In the genomic region with DNA sequence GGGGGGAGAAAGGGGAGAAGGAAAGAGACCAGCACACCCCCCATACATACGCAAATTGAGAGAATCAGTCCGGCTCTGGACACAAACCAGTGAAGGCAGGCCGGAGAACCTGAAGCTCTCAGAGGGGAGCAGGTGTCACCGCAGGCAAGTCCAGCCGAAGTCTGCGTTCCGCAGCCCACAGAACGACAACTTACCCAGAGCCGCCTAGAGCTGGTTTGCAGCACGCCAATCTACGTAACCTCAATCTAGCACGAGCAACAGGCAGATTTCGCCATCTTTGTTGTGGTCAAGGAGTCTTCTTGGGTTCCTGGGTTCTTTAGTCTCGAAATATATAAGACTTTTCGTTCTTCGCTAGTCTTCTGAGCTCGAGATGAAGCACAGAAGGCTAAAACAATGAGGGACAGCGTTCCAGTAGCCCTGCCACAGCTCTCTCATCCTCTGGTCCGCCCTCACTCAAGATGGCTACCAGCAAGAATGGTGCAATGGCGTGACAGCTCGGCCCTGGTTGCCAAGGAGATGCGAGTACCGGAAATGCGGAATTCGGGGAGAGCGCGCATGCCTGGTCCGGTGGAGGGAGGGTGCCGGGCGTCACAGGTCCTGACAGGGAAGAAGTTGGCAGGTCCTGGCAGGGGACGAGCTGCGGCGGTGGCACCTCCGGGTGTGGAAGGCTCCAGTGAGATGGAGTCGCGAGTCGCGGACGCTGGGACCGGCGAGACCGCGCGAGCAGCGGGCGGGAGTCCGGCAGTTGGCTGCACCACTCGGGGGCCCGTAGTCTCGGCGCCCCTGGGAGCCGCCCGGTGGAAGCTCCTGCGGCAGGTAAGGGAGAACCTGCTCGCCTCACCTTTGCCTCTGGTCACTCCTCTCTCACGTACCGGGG, we compare ENCODE assay signal across 8 cellular contexts.
DNase-seq lines count a peak whose midpoint lies in the region; ATAC-seq, FAIRE-seq and TF ChIP-seq lines count a peak whose summit lies in the region.

TSS of gene CAMKMT (plus strand) at position 618 of the 877 bp plus-strand sequence.
TSS of gene PREPL (minus strand) at position 165 of the 877 bp plus-strand sequence. CDS start 15,152 bp downstream, outside the sequence.

- peak within 1 kb of the TSS; percentile 95 for H3K4me3 Mint-ChIP-seq in central memory CD8-positive, alpha-beta T cell

- H3K36me3 Mint-ChIP-seq in central memory CD8-positive, alpha-beta T cell (ENCODE audit: insufficient read depth) = peaks cover 18% of the 10 kb centered on the region

- DNase-seq in AG09319 (ENCODE audit: extremely low read depth, low read depth) (peak; percentile 97), NCI-H446 (lab: John Stamatoyannopoulos, UW) (peak; percentile 85 to 96)
- DNase-seq in activated CD4-positive, CD25-positive, alpha-beta regulatory T cell treated with anti-CD3 and anti-CD28 coated beads, Interleukin-2, amount 50 U/mL, for 16 hours (ENCODE audit: low read depth, low spot score) = peak; percentile 97
- DNase-seq in central memory CD8-positive, alpha-beta T cell (ENCODE audit: low spot score in 2 of 2) = peak; percentile 97
- DNase-seq in stimulated activated CD4-positive, alpha-beta T cell treated with anti-CD3 and anti-CD28 coated beads, Interleukin-12 subunit alpha, Interleukin-12 subunit beta, amount 100 ng/mL, for 4 hours = peak; percentile 98

- peak within 1 kb of the TSS; percentile 99 for H3K27ac Mint-ChIP-seq in central memory CD8-positive, alpha-beta T cell (ENCODE audit: low read depth)

- H3K9me3 Mint-ChIP-seq in central memory CD8-positive, alpha-beta T cell = no peaks in the 10 kb centered on the region

- ATAC-seq in GM19025 (IDR thresholded peaks at IDR 0.05; ENCODE audit: low read depth, unreplicated experiment) (peak; percentile 71), HG03342 (IDR thresholded peaks at IDR 0.05; ENCODE audit: unreplicated experiment) (peak; percentile 72)
- ATAC-seq in central memory CD8-positive, alpha-beta T cell (replicated peaks; ENCODE audit: extremely low read depth, poor library complexity, severe bottlenecking) = peak; percentile 86

- TF ChIP-seq CTCF in AG09319 (IDR thresholded peaks at IDR 0.05; ENCODE audit: low read depth, low read length) = no peak

- peaks cover 48% of the 10 kb centered on the region for H3K4me1 Mint-ChIP-seq in central memory CD8-positive, alpha-beta T cell

- peak; percentile 98 for FAIRE-seq in islet of Langerhans (lab: Jason Lieb, UNC)

- H3K27me3 Mint-ChIP-seq in central memory CD8-positive, alpha-beta T cell = no peaks in the 10 kb centered on the region

Comparison
In these comparisons a context has a peak if more than half of its experiments do, and no peak if none do; other contexts are left out.
1. Peak in every context shown above with its lines: DNase-seq and ATAC-seq.